26 cellular contexts compared by ENCODE assay signal in genomic region chr12:2488596-2488995, GRCh38.
"Had no signal": no experiment of that assay in that cellular context is flagged by ENCODE, and none has a peak within 500 bp of the region (broad histone marks: within the 10 kb centered on the region; RNA-seq: fewer than 3 reads in every experiment).

No MANE protein-coding gene starts in this region.

- H3K4me1 ChIP-seq: breast epithelium, foreskin keratinocyte had no signal

- H3K36me3 ChIP-seq: breast epithelium, gastrocnemius medialis had no signal

- H3K4me3 ChIP-seq: ascending aorta, breast epithelium, cardiac muscle cell, coronary artery, dorsolateral prefrontal cortex, gastrocnemius medialis, heart left ventricle had no signal

- DNase-seq: activated CD4-positive, alpha-beta memory T cell treated with anti-CD3 and anti-CD28 coated beads for 36 hours; activated CD4-positive, alpha-beta T cell treated with anti-CD3 and anti-CD28 coated beads for 36 hours; activated CD4-positive, alpha-beta T cell treated with anti-CD3 and anti-CD28 coated beads, Interleukin-2, amount 10 ng/mL, durations not matched to agents 24 days and 14 days; activated CD4-positive, CD25-positive, alpha-beta regulatory T cell; activated CD4-positive, CD25-positive, alpha-beta regulatory T cell treated with anti-CD3 and anti-CD28 coated beads, Interleukin-2, amount 50 U/mL, for 72 hours; activated CD8-positive, alpha-beta memory T cell treated with anti-CD3 and anti-CD28 coated beads, Interleukin-2, amount 10 ng/mL, durations not matched to agents 7 days and 5 days; activated CD8-positive, alpha-beta memory T cell treated with anti-CD3 and anti-CD28 coated beads, Interleukin-2, amount 50 U/mL, for 4 hours; activated CD8-positive, alpha-beta T cell treated with anti-CD3 and anti-CD28 coated beads, Interleukin-2, amount 10 ng/mL, durations not matched to agents 7 days and 5 days; activated gamma-delta T cell; activated naive CD4-positive, alpha-beta T cell; activated naive CD4-positive, alpha-beta T cell treated with anti-CD3 and anti-CD28 coated beads, Interleukin-2, amount 10 ng/mL, durations not matched to agents 7 days and 5 days; activated naive CD8-positive, alpha-beta T cell treated with anti-CD3 and anti-CD28 coated beads, Interleukin-2, amount 10 ng/mL, durations not matched to agents 7 days and 5 days; activated T-cell treated with anti-CD3 and anti-CD28 coated beads, Interleukin-2, amount 50 U/mL, for 1 hour; activated T-cell treated with anti-CD3 and anti-CD28 coated beads, Interleukin-2, amount 50 U/mL, for 48 hours; effector memory CD4-positive, alpha-beta T cell; foreskin keratinocyte; gastrocnemius medialis; heart left ventricle; T-helper 1 cell; T-helper 17 cell; T1000 had no signal

- H3K27me3 ChIP-seq: ascending aorta, breast epithelium, cardiac muscle cell, dorsolateral prefrontal cortex, foreskin keratinocyte, heart left ventricle had no signal

- H3K9me3 ChIP-seq: ascending aorta, breast epithelium, gastrocnemius medialis, heart left ventricle had no signal

- H3K27ac ChIP-seq: ascending aorta, breast epithelium, cardiac muscle cell, coronary artery, foreskin keratinocyte, gastrocnemius medialis, heart left ventricle had no signal
